1 cellular context compared by ENCODE assay signal in genomic region chr2:241612156-241613017, GRCh38.
TF ChIP-seq lines count a peak whose summit lies in the region.

No MANE protein-coding gene starts in this region.

TF ChIP-seq in GM23338, 12 proteins besides CTCF, POLR2A, EP300 and RAD21 (continued from another document):
- TF ChIP-seq ZNF462 (CRISPR knock-in tag; IDR thresholded peaks at IDR 0.05) (no peak), EZH2phosphoT487 (IDR thresholded peaks at IDR 0.05; ENCODE audit: unreplicated experiment) (no peak), STAT1 (IDR thresholded peaks at IDR 0.05; ENCODE audit: unreplicated experiment) (no peak), EZH2 (IDR thresholded peaks at IDR 0.05; ENCODE audit: low read depth, unreplicated experiment) (no peak), ETS1 (IDR thresholded peaks at IDR 0.05) (no peak), CREB1 (CRISPR knock-in tag; IDR thresholded peaks at IDR 0.05; ENCODE audit: low read depth) (no peak), REST (IDR thresholded peaks at IDR 0.05; ENCODE audit: unreplicated experiment) (no peak), ZNF331 (CRISPR knock-in tag; IDR thresholded peaks at IDR 0.05; ENCODE audit: low read depth) (no peak)
